Comparison of ENCODE assay signal across 14 cellular contexts in genomic region chr9:35560625-35561337, GRCh38.
"Had no signal": no experiment of that assay in that cellular context is flagged by ENCODE, and none has a peak within 500 bp of the region (broad histone marks: within the 10 kb centered on the region; RNA-seq: fewer than 3 reads in every experiment).

No MANE protein-coding gene starts in this region.

- H3K9me3 Mint-ChIP-seq: activated naive CD4-positive, alpha-beta T cell treated with anti-CD3 and anti-CD28 coated beads for 36 hours; activated T-helper 17 cell treated with anti-CD3 and anti-CD28 coated beads, Interleukin-2, amount 50 U/mL, for 72 hours; memory B cell; nephron; stimulated activated effector memory CD8-positive, alpha-beta T cell treated with anti-CD3 and anti-CD28 coated beads, Interleukin-12 subunit alpha, Interleukin-12 subunit beta, amount 100 ng/mL, for 72 hours; WTC11 had no signal

- H3K4me1 Mint-ChIP-seq: activated T-helper 17 cell treated with anti-CD3 and anti-CD28 coated beads, Interleukin-2, amount 50 U/mL, for 72 hours had no signal

- H3K9me3 ChIP-seq: esophagus squamous epithelium, testis had no signal

- H3K4me3 Mint-ChIP-seq: activated CD8-positive, alpha-beta T cell treated with anti-CD3 and anti-CD28 coated beads, Interleukin-2, amount 10 ng/mL, durations not matched to agents 7 days and 5 days; activated naive CD4-positive, alpha-beta T cell treated with anti-CD3 and anti-CD28 coated beads for 36 hours; activated T-helper 17 cell treated with anti-CD3 and anti-CD28 coated beads, Interleukin-2, amount 50 U/mL, for 72 hours; memory B cell; nephron; stimulated activated effector memory CD8-positive, alpha-beta T cell treated with anti-CD3 and anti-CD28 coated beads, Interleukin-12 subunit alpha, Interleukin-12 subunit beta, amount 100 ng/mL, for 72 hours; T-helper 17 cell; WTC11 had no signal

- DNase-seq: activated CD4-positive, alpha-beta T cell treated with anti-CD3 and anti-CD28 coated beads for 48 hours; activated CD8-positive, alpha-beta T cell treated with anti-CD3 and anti-CD28 coated beads, Interleukin-2, amount 10 ng/mL, durations not matched to agents 7 days and 5 days; activated naive CD4-positive, alpha-beta T cell treated with anti-CD3 and anti-CD28 coated beads for 36 hours; cerebellar nuclear complex; esophagus squamous epithelium; foreskin fibroblast; T-helper 17 cell; testis had no signal

- H3K4me3 ChIP-seq: esophagus squamous epithelium, smooth muscle cell, testis had no signal

- H3K36me3 Mint-ChIP-seq: stimulated activated effector memory CD8-positive, alpha-beta T cell treated with anti-CD3 and anti-CD28 coated beads, Interleukin-12 subunit alpha, Interleukin-12 subunit beta, amount 100 ng/mL, for 72 hours; WTC11 had no signal

- H3K4me2 ChIP-seq: smooth muscle cell had no signal

- H3K27ac Mint-ChIP-seq: activated CD8-positive, alpha-beta T cell treated with anti-CD3 and anti-CD28 coated beads, Interleukin-2, amount 10 ng/mL, durations not matched to agents 7 days and 5 days; activated naive CD4-positive, alpha-beta T cell treated with anti-CD3 and anti-CD28 coated beads for 36 hours; activated T-helper 17 cell treated with anti-CD3 and anti-CD28 coated beads, Interleukin-2, amount 50 U/mL, for 72 hours; memory B cell; nephron; stimulated activated effector memory CD8-positive, alpha-beta T cell treated with anti-CD3 and anti-CD28 coated beads, Interleukin-12 subunit alpha, Interleukin-12 subunit beta, amount 100 ng/mL, for 72 hours; T-helper 17 cell; WTC11 had no signal

- H3K27me3 Mint-ChIP-seq: activated T-helper 17 cell treated with anti-CD3 and anti-CD28 coated beads, Interleukin-2, amount 50 U/mL, for 72 hours; memory B cell; T-helper 17 cell had no signal

- H3K27me3 ChIP-seq: esophagus squamous epithelium, testis had no signal
